Comparison of ENCODE assay signal across 8 cellular contexts in the genomic region with DNA sequence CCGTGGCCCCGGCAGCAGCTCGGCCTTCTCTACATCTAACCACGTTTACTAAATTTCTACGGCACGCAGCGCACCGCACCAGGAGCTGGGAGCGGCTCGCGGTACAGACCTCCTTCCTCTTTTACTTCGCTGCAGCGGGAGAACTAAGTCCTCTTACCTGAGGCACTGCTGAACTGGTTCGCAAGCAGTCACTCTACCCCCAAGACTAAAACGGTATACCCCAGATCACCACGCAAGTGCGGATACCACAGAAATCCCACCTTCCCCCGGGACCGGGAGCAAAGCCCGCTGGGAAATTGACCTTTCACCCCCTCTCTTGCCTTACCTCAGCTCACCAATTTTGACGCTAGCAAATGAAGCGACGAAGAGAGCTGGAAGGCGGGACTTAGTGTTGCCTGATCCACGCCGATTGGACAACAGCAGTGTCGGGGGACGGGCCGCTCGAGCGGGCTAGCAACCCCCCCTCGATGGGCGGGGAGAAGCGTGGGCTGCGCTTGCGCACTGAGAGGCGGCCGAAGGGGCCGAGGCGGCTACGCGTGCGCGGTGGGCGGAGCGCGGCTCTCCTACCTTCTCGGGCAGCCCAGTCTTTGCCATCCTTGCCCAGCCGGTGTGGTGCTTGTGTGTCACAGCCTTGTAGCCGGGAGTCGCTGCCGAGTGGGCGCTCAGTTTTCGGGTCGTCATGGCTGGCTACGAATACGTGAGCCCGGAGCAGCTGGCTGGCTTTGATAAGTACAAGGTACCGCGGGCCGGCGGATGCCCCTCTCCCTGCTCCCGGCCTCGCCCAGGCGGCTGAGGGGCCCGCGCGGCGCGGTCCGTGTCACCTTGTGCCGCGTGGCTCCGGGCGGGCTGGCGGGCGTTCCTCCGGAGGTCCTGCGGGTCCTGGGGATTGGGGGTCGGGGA.
DNase-seq lines count a peak whose midpoint lies in the region; ATAC-seq lines count a peak whose summit lies in the region.

A gene with protein sequence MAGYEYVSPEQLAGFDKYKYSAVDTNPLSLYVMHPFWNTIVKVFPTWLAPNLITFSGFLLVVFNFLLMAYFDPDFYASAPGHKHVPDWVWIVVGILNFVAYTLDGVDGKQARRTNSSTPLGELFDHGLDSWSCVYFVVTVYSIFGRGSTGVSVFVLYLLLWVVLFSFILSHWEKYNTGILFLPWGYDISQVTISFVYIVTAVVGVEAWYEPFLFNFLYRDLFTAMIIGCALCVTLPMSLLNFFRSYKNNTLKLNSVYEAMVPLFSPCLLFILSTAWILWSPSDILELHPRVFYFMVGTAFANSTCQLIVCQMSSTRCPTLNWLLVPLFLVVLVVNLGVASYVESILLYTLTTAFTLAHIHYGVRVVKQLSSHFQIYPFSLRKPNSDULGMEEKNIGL (plus strand): TSS at position 590 of the 900 bp plus-strand sequence. CDS start 90 bp downstream, at position 680.

- H3K36me3 ChIP-seq in BLaER1 treated with 17β-estradiol and CSF1 and Interleukin-3, amounts not matched to agents 10 nM and 100 nM, result peaks cover 0 to 22% (median 7%) of the 10 kb centered on the region in 11 experiments; a peak in 14 of 22 replicates

- H3K9me3 ChIP-seq in BLaER1 treated with 17β-estradiol and CSF1 and Interleukin-3, amounts not matched to agents 10 nM and 100 nM (replicated peaks in 1 of 11), result no peaks in the 10 kb centered on the region

- no peaks in the 10 kb centered on the region for H3K27me3 ChIP-seq in BLaER1 treated with 17β-estradiol and CSF1 and Interleukin-3, amounts not matched to agents 10 nM and 100 nM

- H3K4me1 ChIP-seq in BLaER1 treated with 17β-estradiol and CSF1 and Interleukin-3, amounts not matched to agents 10 nM and 100 nM, result peaks cover 25 to 43% (median 38%) of the 10 kb centered on the region in 10 experiments

- H3K4me2 ChIP-seq in BLaER1 treated with 17β-estradiol and CSF1 and Interleukin-3, amounts not matched to agents 10 nM and 100 nM, result peak within 1 kb of the TSS; percentile 86 to 96 (median 92)

- ATAC-seq in GM19351 (IDR thresholded peaks at IDR 0.05; ENCODE audit: unreplicated experiment) (peak; percentile 94), HG03521 (IDR thresholded peaks at IDR 0.05; ENCODE audit: unreplicated experiment) (peak; percentile 93)

- DNase-seq in NCI-H748 (lab: John Stamatoyannopoulos, UW; ENCODE audit: unreplicated experiment), result peak; percentile 100
- DNase-seq in activated CD4-positive, alpha-beta T cell treated with anti-CD3 and anti-CD28 coated beads, Interleukin-2, amount 50 U/mL, for 1 hour, result peak; percentile 99
- DNase-seq in dedifferentiated amniotic fluid mesenchymal stem cell (ENCODE audit: extremely low spot score), result peak; percentile 100
- peak; percentile 100 for DNase-seq in left kidney (ENCODE audit: low read depth, low spot score)
- DNase-seq in stimulated activated CD4-positive, alpha-beta T cell treated with anti-CD3 and anti-CD28 coated beads, Interleukin-2, amount 100 ng/mL, for 24 hours, result peak; percentile 99

- peak within 1 kb of the TSS; percentile 81 to 98 (median 94) for H3K4me3 ChIP-seq in BLaER1 treated with 17β-estradiol and CSF1 and Interleukin-3, amounts not matched to agents 10 nM and 100 nM

- peaks cover 16 to 46% (median 39%) of the 10 kb centered on the region in 11 experiments; a peak in 18 of 22 replicates for H4K20me1 ChIP-seq in BLaER1 treated with 17β-estradiol and CSF1 and Interleukin-3, amounts not matched to agents 10 nM and 100 nM

- H3K9ac ChIP-seq in BLaER1 treated with 17β-estradiol and CSF1 and Interleukin-3, amounts not matched to agents 10 nM and 100 nM, result peak within 1 kb of the TSS; percentile 87 to 95 (median 91)

- peak within 1 kb of the TSS; percentile 81 to 93 (median 89) for H3K27ac ChIP-seq in BLaER1 treated with 17β-estradiol and CSF1 and Interleukin-3, amounts not matched to agents 10 nM and 100 nM

Comparison
In these comparisons a context has a peak if more than half of its experiments do, and no peak if none do; other contexts are left out.
1. Peak in every context shown above with its lines: DNase-seq, ATAC-seq, H3K4me3 ChIP-seq and H3K27ac ChIP-seq.